24 cellular contexts compared by ENCODE assay signal in genomic region chr20:23080521-23080920, GRCh38. TPM values are rescaled to one million over a fixed set of nuclear protein-coding genes. Genes with fewer than 3 reads are reported as not detected.
"Had no signal": no experiment of that assay in that cellular context is flagged by ENCODE, and none has a peak within 500 bp of the region (broad histone marks: within the 10 kb centered on the region; RNA-seq: fewer than 3 reads in every experiment).

No MANE protein-coding gene starts in this region.

- H3K27me3 ChIP-seq: body of pancreas, spleen, testis, upper lobe of left lung had no signal

- H3K4me3 Mint-ChIP-seq: activated CD4-positive, alpha-beta T cell treated with anti-CD3 and anti-CD28 coated beads, Interleukin-2, amount 10 ng/mL, durations not matched to agents 7 days and 5 days; activated naive CD8-positive, alpha-beta T cell treated with anti-CD3 and anti-CD28 coated beads for 36 hours; activated T-cell treated with anti-CD3 and anti-CD28 coated beads, Interleukin-2, amount 50 U/mL, for 72 hours; stimulated activated naive CD8-positive, alpha-beta T cell treated with anti-CD3 and anti-CD28 coated beads, Interleukin-15, amount 100 ng/mL, for 72 hours; T-helper 2 cell treated with Interferon-gamma antibody and Interleukin-4, amounts not matched to agents 5 μg/mL and 100 μg/mL, for 36 hours had no signal

- H3K36me3 Mint-ChIP-seq: activated naive CD8-positive, alpha-beta T cell treated with anti-CD3 and anti-CD28 coated beads for 36 hours had no signal

- H3K9me3 ChIP-seq: body of pancreas, sigmoid colon, spleen, testis, upper lobe of left lung had no signal

- H3K27ac Mint-ChIP-seq: activated CD4-positive, alpha-beta T cell treated with anti-CD3 and anti-CD28 coated beads, Interleukin-2, amount 10 ng/mL, durations not matched to agents 7 days and 5 days; activated naive CD8-positive, alpha-beta T cell treated with anti-CD3 and anti-CD28 coated beads for 36 hours; activated T-cell treated with anti-CD3 and anti-CD28 coated beads, Interleukin-2, amount 50 U/mL, for 72 hours; stimulated activated naive CD8-positive, alpha-beta T cell treated with anti-CD3 and anti-CD28 coated beads, Interleukin-15, amount 100 ng/mL, for 72 hours; T-helper 2 cell treated with Interferon-gamma antibody and Interleukin-4, amounts not matched to agents 5 μg/mL and 100 μg/mL, for 36 hours had no signal

- H3K36me3 ChIP-seq: sigmoid colon had no signal

- H3K27me3 Mint-ChIP-seq: activated naive CD8-positive, alpha-beta T cell treated with anti-CD3 and anti-CD28 coated beads for 36 hours; stimulated activated naive CD8-positive, alpha-beta T cell treated with anti-CD3 and anti-CD28 coated beads, Interleukin-15, amount 100 ng/mL, for 72 hours had no signal

- ATAC-seq: activated T-cell treated with anti-CD3 and anti-CD28 coated beads, Interleukin-2, amount 50 U/mL, for 72 hours; body of pancreas; left lobe of liver; stimulated activated naive CD8-positive, alpha-beta T cell treated with anti-CD3 and anti-CD28 coated beads, Interleukin-15, amount 100 ng/mL, for 72 hours had no signal

- H3K27ac ChIP-seq: body of pancreas, epithelial cell of prostate, testis had no signal

- H3K4me3 ChIP-seq: body of pancreas, sigmoid colon, testis had no signal

- DNase-seq: activated CD4-positive, alpha-beta T cell treated with anti-CD3 and anti-CD28 coated beads, Interleukin-2, amount 10 ng/mL, durations not matched to agents 7 days and 5 days; activated CD8-positive, alpha-beta memory T cell treated with anti-CD3 and anti-CD28 coated beads, Interleukin-2, amount 50 U/mL, for 48 hours; activated gamma-delta T cell; activated naive CD8-positive, alpha-beta T cell treated with anti-CD3 and anti-CD28 coated beads for 36 hours; activated T-cell treated with anti-CD3 and anti-CD28 coated beads, Interleukin-2, amount 50 U/mL, for 72 hours; amygdala; body of pancreas; central memory CD4-positive, alpha-beta T cell; cortex of kidney; effector memory CD4-positive, alpha-beta T cell; sigmoid colon; spleen; stimulated activated naive CD8-positive, alpha-beta T cell treated with anti-CD3 and anti-CD28 coated beads, Interleukin-15, amount 100 ng/mL, for 72 hours; testis; upper lobe of left lung had no signal

- H3K4me1 ChIP-seq: body of pancreas, sigmoid colon had no signal

- H3K9me3 Mint-ChIP-seq: activated CD4-positive, alpha-beta T cell treated with anti-CD3 and anti-CD28 coated beads, Interleukin-2, amount 10 ng/mL, durations not matched to agents 7 days and 5 days; activated naive CD8-positive, alpha-beta T cell treated with anti-CD3 and anti-CD28 coated beads for 36 hours; activated T-cell treated with anti-CD3 and anti-CD28 coated beads, Interleukin-2, amount 50 U/mL, for 72 hours; stimulated activated naive CD8-positive, alpha-beta T cell treated with anti-CD3 and anti-CD28 coated beads, Interleukin-15, amount 100 ng/mL, for 72 hours; T-helper 2 cell treated with Interferon-gamma antibody and Interleukin-4, amounts not matched to agents 5 μg/mL and 100 μg/mL, for 36 hours had no signal

- H3K4me1 Mint-ChIP-seq: activated naive CD8-positive, alpha-beta T cell treated with anti-CD3 and anti-CD28 coated beads for 36 hours; stimulated activated naive CD8-positive, alpha-beta T cell treated with anti-CD3 and anti-CD28 coated beads, Interleukin-15, amount 100 ng/mL, for 72 hours had no signal

RNA-seq across cellular contexts. Expression of gene CD93, which starts 5.6 kb away (rescaled TPM):
- total RNA-seq: fibroblast of lung had no signal
- polyA plus RNA-seq: keratinocyte, neural cell had no signal

RNA-seq across cellular contexts. Expression of gene THBD, which starts 31.0 kb away (rescaled TPM):
- total RNA-seq: activated CD4-positive, alpha-beta T cell treated with anti-CD3 and anti-CD28 coated beads, Interleukin-2, amount 10 ng/mL, durations not matched to agents 7 days and 5 days; activated naive CD8-positive, alpha-beta T cell treated with anti-CD3 and anti-CD28 coated beads for 36 hours; activated T-cell treated with anti-CD3 and anti-CD28 coated beads, Interleukin-2, amount 50 U/mL, for 72 hours had no signal
- polyA plus RNA-seq: neural cell had no signal

RNA-seq across cellular contexts. Expression of gene SSTR4, which starts 45.4 kb away (rescaled TPM):
- total RNA-seq: activated CD4-positive, alpha-beta T cell treated with anti-CD3 and anti-CD28 coated beads, Interleukin-2, amount 10 ng/mL, durations not matched to agents 7 days and 5 days; activated naive CD8-positive, alpha-beta T cell treated with anti-CD3 and anti-CD28 coated beads for 36 hours; activated T-cell treated with anti-CD3 and anti-CD28 coated beads, Interleukin-2, amount 50 U/mL, for 72 hours; body of pancreas; fibroblast of lung; left lobe of liver; mesenteric fat pad; osteocyte; pulmonary artery endothelial cell; sigmoid colon; spleen had no signal
- polyA plus RNA-seq: fibroblast of lung, keratinocyte, neural cell, spleen had no signal
